ENCODE assay signal across 21 cellular contexts in the genomic region with DNA sequence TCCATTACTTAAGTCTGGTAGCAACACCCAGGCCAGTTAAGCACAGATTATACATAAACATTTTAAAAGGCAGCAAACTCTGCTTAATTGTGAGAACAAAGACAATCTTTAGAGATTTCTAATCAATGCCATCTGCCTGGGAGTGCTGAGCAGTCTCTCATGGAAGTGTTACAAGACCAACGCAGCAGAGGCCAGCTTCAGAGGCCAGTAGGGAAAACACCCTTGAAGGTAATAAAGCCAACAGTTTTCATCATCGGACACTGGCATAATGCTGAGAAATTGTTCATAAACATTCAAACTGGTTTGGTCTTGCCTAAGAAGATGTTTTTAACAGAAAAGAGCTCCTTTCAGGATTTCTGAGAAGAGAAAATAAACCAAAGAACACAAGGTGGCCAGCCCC. TPM values are rescaled to one million over a fixed set of nuclear protein-coding genes. Genes with fewer than 3 reads are reported as not detected.
"Had no signal": no experiment of that assay in that cellular context is flagged by ENCODE, and none has a peak within 500 bp of the region (broad histone marks: within the 10 kb centered on the region; RNA-seq: fewer than 3 reads in every experiment).

No MANE protein-coding gene starts in this region.

- ATAC-seq: activated CD8-positive, alpha-beta memory T cell treated with anti-CD3 and anti-CD28 coated beads, Interleukin-2, amount 10 ng/mL, durations not matched to agents 7 days and 5 days; body of pancreas had no signal

- H3K36me3 ChIP-seq: ascending aorta had no signal

- H3K27ac ChIP-seq: ascending aorta, body of pancreas, PC-9 had no signal

- H2AFZ ChIP-seq: PC-9 had no signal

- H3K4me3 ChIP-seq: ascending aorta, body of pancreas, PC-9 had no signal

- H3K4me2 ChIP-seq: PC-9 had no signal

- DNase-seq: activated B cell treated with CpG ODN at 0.5 μM for 24 hours; activated CD4-positive, alpha-beta T cell treated with anti-CD3 and anti-CD28 coated beads for 1 hour; activated CD4-positive, alpha-beta T cell treated with anti-CD3 and anti-CD28 coated beads, Interleukin-2, amount 10 ng/mL, durations not matched to agents 24 days and 14 days; activated CD4-positive, alpha-beta T cell treated with anti-CD3 and anti-CD28 coated beads, Interleukin-2, amount 50 U/mL, for 48 hours; activated CD8-positive, alpha-beta memory T cell treated with anti-CD3 and anti-CD28 coated beads, Interleukin-2, amount 10 ng/mL, durations not matched to agents 7 days and 5 days; activated effector memory CD4-positive, alpha-beta T cell treated with Interleukin-2 at 50 U/mL for 16 hours; activated naive CD4-positive, alpha-beta T cell; activated T-cell treated with anti-CD3 and anti-CD28 coated beads, Interleukin-2, amount 50 U/mL, for 24 hours; amniotic stem cell; body of pancreas; central memory CD4-positive, alpha-beta T cell; NCI-H1048; NCI-H146; NCI-H187 treated with DMSO at 0.1 percent for 48 hours; NCI-H2081 treated with DMSO at 0.1 percent for 48 hours; NCI-H446; NCI-H524; PC-9; SHP77 treated with DMSO at 0.1 percent for 48 hours had no signal

- FAIRE-seq: bronchial epithelial cell had no signal

- H3K9me3 ChIP-seq: ascending aorta, body of pancreas had no signal

- H3K4me1 ChIP-seq: ascending aorta, body of pancreas had no signal

- H3K27me3 ChIP-seq: ascending aorta, body of pancreas had no signal

RNA-seq across cellular contexts. Expression of gene EPB41L3, which starts 35.0 kb away (rescaled TPM):
- total RNA-seq: PC-9 had no signal
